In the genomic region with DNA sequence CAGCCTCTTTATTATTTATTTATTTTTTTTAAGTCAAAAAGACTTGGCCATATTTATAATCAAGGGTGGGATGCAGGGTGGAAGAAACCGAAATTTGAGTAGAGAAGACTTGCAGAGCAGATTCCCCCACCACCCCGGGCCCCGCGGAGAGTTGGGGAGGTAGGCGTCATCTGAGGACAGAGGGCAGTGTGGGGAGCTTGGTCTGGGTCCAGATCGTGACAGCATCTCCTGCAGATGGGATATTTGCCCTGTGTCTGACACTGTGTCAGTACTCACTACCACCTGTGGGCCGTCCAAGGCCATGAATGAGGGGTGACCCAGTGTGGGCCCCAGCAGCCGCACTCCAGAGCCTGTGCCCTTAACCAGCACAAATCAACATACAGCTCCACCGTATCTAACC, we compare ENCODE assay signal across 22 cellular contexts.
"Had no signal": no experiment of that assay in that cellular context is flagged by ENCODE, and none has a peak within 500 bp of the region (broad histone marks: within the 10 kb centered on the region; RNA-seq: fewer than 3 reads in every experiment).

No MANE protein-coding gene starts in this region.

- H3K4me3 ChIP-seq: colonic mucosa, left lung, lower lobe of right lung, psoas muscle, stomach, thoracic aorta, transverse colon had no signal

- H2AFZ ChIP-seq: parathyroid adenoma had no signal

- H3K9ac ChIP-seq: parathyroid adenoma had no signal

- H3K36me3 ChIP-seq: colonic mucosa, left lung, lower lobe of right lung, stomach, thoracic aorta, transverse colon had no signal

- H3K27ac Mint-ChIP-seq: endodermal cell; immature natural killer cell; memory B cell; natural killer cell treated with Interleukin-12 subunit alpha and Interleukin-12 subunit beta and Interleukin-15 and Interleukin-18, amount 100 ng/mL, for 72 hours; stimulated activated memory B cell treated with anti-CD40 and anti-IgM and Interleukin-4, amounts not matched to agents 10 μg/mL and 1 μg/mL and 100 μg/mL, for 72 hours had no signal

- H3K9me3 Mint-ChIP-seq: endodermal cell; memory B cell; natural killer cell treated with Interleukin-12 subunit alpha and Interleukin-12 subunit beta and Interleukin-15 and Interleukin-18, amount 100 ng/mL, for 72 hours; stimulated activated memory B cell treated with anti-CD40 and anti-IgM and Interleukin-4, amounts not matched to agents 10 μg/mL and 1 μg/mL and 100 μg/mL, for 72 hours had no signal

- H3K4me3 Mint-ChIP-seq: endodermal cell; immature natural killer cell; memory B cell; natural killer cell treated with Interleukin-12 subunit alpha and Interleukin-12 subunit beta and Interleukin-15 and Interleukin-18, amount 100 ng/mL, for 72 hours; stimulated activated memory B cell treated with anti-CD40 and anti-IgM and Interleukin-4, amounts not matched to agents 10 μg/mL and 1 μg/mL and 100 μg/mL, for 72 hours had no signal

- ATAC-seq: foreskin keratinocyte; left lung; natural killer cell treated with Interleukin-12 subunit alpha and Interleukin-12 subunit beta and Interleukin-15 and Interleukin-18, amount 100 ng/mL, for 72 hours; psoas muscle; stimulated activated memory B cell treated with anti-CD40 and anti-IgM and Interleukin-4, amounts not matched to agents 10 μg/mL and 1 μg/mL and 100 μg/mL, for 72 hours had no signal

- FAIRE-seq: endothelial cell of umbilical vein, keratinocyte, small intestine had no signal

- DNase-seq: effector CD4-positive, alpha-beta T cell; endodermal cell; erythroblast; foreskin keratinocyte; immature natural killer cell; left lung; lower lobe of right lung; midbrain; psoas muscle; retina; small intestine; stimulated activated CD4-positive, alpha-beta T cell treated with anti-CD3 and anti-CD28 coated beads, Interleukin-4, amount 100 ng/mL, for 1 hour; stomach had no signal

- H3K27ac ChIP-seq: colonic mucosa, foreskin keratinocyte, left lung, lower lobe of right lung, parathyroid adenoma, psoas muscle, stomach, thoracic aorta had no signal

- H3K27me3 ChIP-seq: colonic mucosa, foreskin keratinocyte, left lung, transverse colon had no signal

- H3K79me2 ChIP-seq: parathyroid adenoma had no signal

- H3K4me1 Mint-ChIP-seq: endodermal cell; immature natural killer cell; stimulated activated memory B cell treated with anti-CD40 and anti-IgM and Interleukin-4, amounts not matched to agents 10 μg/mL and 1 μg/mL and 100 μg/mL, for 72 hours had no signal

- H3K4me1 ChIP-seq: left lung, lower lobe of right lung, parathyroid adenoma, psoas muscle, stomach had no signal
